Comparison of ENCODE assay signal across 26 cellular contexts in the genomic region with DNA sequence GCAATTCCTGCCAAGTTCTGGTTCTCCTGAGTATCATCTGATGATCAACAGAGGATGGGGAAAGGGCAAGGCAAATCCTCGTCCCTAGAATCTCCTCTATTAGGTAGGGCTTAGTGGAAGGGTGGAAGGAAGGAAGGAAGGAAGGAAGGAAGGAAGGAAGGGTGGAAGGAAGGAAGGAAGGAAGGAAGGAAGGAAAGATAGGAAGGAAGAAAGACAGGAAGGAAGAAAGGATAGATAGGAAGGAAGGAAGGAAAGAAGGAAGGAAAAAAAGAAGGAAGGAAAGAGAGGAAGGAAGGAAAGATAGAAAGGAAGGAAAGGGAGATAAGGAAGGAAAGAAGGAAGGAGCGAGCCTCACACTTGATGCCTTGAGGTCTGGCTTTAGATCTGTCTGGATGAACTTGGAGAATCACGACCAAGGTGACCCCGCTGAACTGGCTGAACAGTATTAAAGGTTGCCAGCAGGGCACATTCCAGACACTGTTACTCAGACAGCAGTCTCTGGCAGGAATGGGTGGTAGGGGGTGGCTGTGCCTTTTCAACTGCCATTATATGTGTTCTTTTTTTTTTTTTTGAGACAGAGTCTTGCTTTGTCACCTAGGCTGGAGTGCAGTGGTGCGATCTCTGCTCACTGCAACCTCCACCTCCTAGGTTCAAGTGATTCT. TPM values are rescaled to one million over a fixed set of nuclear protein-coding genes. Genes with fewer than 3 reads are reported as not detected.
A peak's percentile ranks its signal among the peaks of the same experiment; 100 is the strongest.
DNase-seq lines count a peak whose midpoint lies in the region; ATAC-seq and FAIRE-seq lines count a peak whose summit lies in the region.
"Had no signal": no experiment of that assay in that cellular context is flagged by ENCODE, and none has a peak within 500 bp of the region (broad histone marks: within the 10 kb centered on the region; RNA-seq: fewer than 3 reads in every experiment).

No MANE protein-coding gene starts in this region.

- no peaks in the 10 kb centered on the region for H3K36me3 ChIP-seq in BLaER1 treated with 17β-estradiol and CSF1 and Interleukin-3, amounts not matched to agents 10 nM and 100 nM
- no peaks in the 10 kb centered on the region for H3K36me3 ChIP-seq in mesendoderm (ENCODE audit: control insufficient read depth, insufficient read depth, low read length)
- H3K36me3 ChIP-seq: WERI-Rb-1 had no signal

- H3K4me3 Mint-ChIP-seq in activated T-helper 17 cell treated with anti-CD3 and anti-CD28 coated beads, Interleukin-2, amount 50 U/mL, for 72 hours, result no peak overlapping the region
- H3K4me3 Mint-ChIP-seq: activated CD4-positive, alpha-beta T cell treated with anti-CD3 and anti-CD28 coated beads, Interleukin-2, amount 10 ng/mL, durations not matched to agents 7 days and 5 days; activated naive CD4-positive, alpha-beta T cell treated with anti-CD3 and anti-CD28 coated beads, Interleukin-2, amount 50 U/mL, for 24 hours had no signal

- DNase-seq in HTR-8/SVneo (ENCODE audit: insufficient read length, low spot score) (peak; percentile 23), mesendoderm (peak; percentile 3), NCI-H1105 (lab: John Stamatoyannopoulos, UW) (no peak)
- DNase-seq: activated CD4-positive, alpha-beta T cell treated with anti-CD3 and anti-CD28 coated beads, Interleukin-2, amount 10 ng/mL, durations not matched to agents 7 days and 5 days; aorta; cerebellar nuclear complex; head of caudate nucleus; NCI-H1694 treated with DMSO at 0.1 percent for 48 hours; NCI-H2171 treated with DMSO at 0.1 percent for 48 hours; NCI-H524; occipital lobe; RPMI8226; small intestine; stimulated activated CD4-positive, alpha-beta T cell treated with anti-CD3 and anti-CD28 coated beads, Interleukin-2, amount 100 ng/mL, for 24 hours; T-helper 9 cell; WERI-Rb-1 had no signal

- H3K4ac ChIP-seq in mesendoderm (ENCODE audit: low read depth, low read length), result no peak overlapping the region

- WGBS in mesendoderm (ENCODE audit: extremely low coverage, insufficient coverage, low lambda C conversion rate), result no CpG with 5 or more reads among the region's 5 CpGs

- H2BK120ac ChIP-seq in mesendoderm (ENCODE audit: low read depth, low read length), result no peak overlapping the region

- H3K4me3 ChIP-seq in BLaER1 treated with 17β-estradiol and CSF1 and Interleukin-3, amounts not matched to agents 10 nM and 100 nM, result no peak overlapping the region
- H3K4me3 ChIP-seq in mesendoderm (ENCODE audit: low read length), result no peak overlapping the region

- no peak for FAIRE-seq in HTR-8/SVneo (lab: Jason Lieb, UNC)
- FAIRE-seq: G401.6, GM18507, H1, small intestine had no signal

- no peak overlapping the region for H3K18ac ChIP-seq in mesendoderm (ENCODE audit: low read length)

- no peak overlapping the region for H4K8ac ChIP-seq in mesendoderm (ENCODE audit: low read depth, low read length)

- no peak overlapping the region for H3K56ac ChIP-seq in mesendoderm (ENCODE audit: low read length)

- H4K5ac ChIP-seq in mesendoderm (ENCODE audit: low read length), result no peak overlapping the region

- no peaks in the 10 kb centered on the region for H3K4me1 Mint-ChIP-seq in activated T-helper 17 cell treated with anti-CD3 and anti-CD28 coated beads, Interleukin-2, amount 50 U/mL, for 72 hours

- H3K79me2 ChIP-seq in mesendoderm (ENCODE audit: control insufficient read depth, insufficient read depth, low read length), result no peaks in the 10 kb centered on the region

- no peaks in the 10 kb centered on the region for H3K36me3 Mint-ChIP-seq in activated T-helper 17 cell treated with anti-CD3 and anti-CD28 coated beads, Interleukin-2, amount 50 U/mL, for 72 hours (ENCODE audit: low read depth)

- H3K27me3 Mint-ChIP-seq in activated T-helper 17 cell treated with anti-CD3 and anti-CD28 coated beads, Interleukin-2, amount 50 U/mL, for 72 hours, result no peaks in the 10 kb centered on the region
- H3K27me3 Mint-ChIP-seq: activated naive CD4-positive, alpha-beta T cell treated with anti-CD3 and anti-CD28 coated beads, Interleukin-2, amount 50 U/mL, for 24 hours had no signal

- no peaks in the 10 kb centered on the region for H4K20me1 ChIP-seq in BLaER1 treated with 17β-estradiol and CSF1 and Interleukin-3, amounts not matched to agents 10 nM and 100 nM

- peak overlapping the region in 10 of 11 experiments; percentile 71 to 90 (median 80); a peak in 19 of 22 replicates for H3K4me2 ChIP-seq in BLaER1 treated with 17β-estradiol and CSF1 and Interleukin-3, amounts not matched to agents 10 nM and 100 nM
- no peak overlapping the region for H3K4me2 ChIP-seq in mesendoderm (ENCODE audit: low read length)

- no peak overlapping the region for H3K23ac ChIP-seq in mesendoderm (ENCODE audit: low read length)

- ATAC-seq in activated T-helper 17 cell treated with anti-CD3 and anti-CD28 coated beads, Interleukin-2, amount 50 U/mL, for 72 hours (replicated peaks), result no peak
- ATAC-seq in GM18873 (IDR thresholded peaks at IDR 0.05; ENCODE audit: low FRiP score, unreplicated experiment) (no peak), GM21515 (IDR thresholded peaks at IDR 0.05; ENCODE audit: unreplicated experiment) (no peak), HG02938 (IDR thresholded peaks at IDR 0.05; ENCODE audit: unreplicated experiment) (no peak)

- H2BK5ac ChIP-seq in mesendoderm (ENCODE audit: low read length), result no peak overlapping the region

- no peaks in the 10 kb centered on the region for H3K79me1 ChIP-seq in mesendoderm (ENCODE audit: low read length)

- peaks cover 19 to 83% (median 71%) of the 10 kb centered on the region in 10 experiments for H3K4me1 ChIP-seq in BLaER1 treated with 17β-estradiol and CSF1 and Interleukin-3, amounts not matched to agents 10 nM and 100 nM
- no peaks in the 10 kb centered on the region for H3K4me1 ChIP-seq in mesendoderm (ENCODE audit: control insufficient read depth, low read depth, low read length)

- H2BK15ac ChIP-seq in mesendoderm (replicated peaks; ENCODE audit: low read depth), result no peak overlapping the region

- H3K27ac Mint-ChIP-seq in activated T-helper 17 cell treated with anti-CD3 and anti-CD28 coated beads, Interleukin-2, amount 50 U/mL, for 72 hours, result peak overlapping the region; percentile 20
- H3K27ac Mint-ChIP-seq: activated CD4-positive, alpha-beta T cell treated with anti-CD3 and anti-CD28 coated beads, Interleukin-2, amount 10 ng/mL, durations not matched to agents 7 days and 5 days; activated naive CD4-positive, alpha-beta T cell treated with anti-CD3 and anti-CD28 coated beads, Interleukin-2, amount 50 U/mL, for 24 hours; activated T-helper 1 cell treated with anti-CD3 and anti-CD28 coated beads, Interleukin-12 subunit alpha, Interleukin-12 subunit beta, Interleukin-2, Interleukin-4 antibody, amounts not matched to agents 30 ng/mL and 10 ng/mL and 1 ng/mL, durations not matched to agents 14 hours and 24 hours and 36 hours had no signal

- H3K27ac ChIP-seq in BLaER1 treated with 17β-estradiol and CSF1 and Interleukin-3, amounts not matched to agents 10 nM and 100 nM, result peak overlapping the region in 6 of 11 experiments; percentile 67 to 88 (median 86); a peak in 12 of 22 replicates
- H3K27ac ChIP-seq in mesendoderm (ENCODE audit: low read depth, low read length), result no peak overlapping the region
- H3K27ac ChIP-seq: WERI-Rb-1 had no signal

- H3K9ac ChIP-seq in BLaER1 treated with 17β-estradiol and CSF1 and Interleukin-3, amounts not matched to agents 10 nM and 100 nM, result 0 out of 22 replicates have a peak overlapping the region, but pooled peaks of 2 of the 11 experiments have one; percentile 73 to 74
- no peak overlapping the region for H3K9ac ChIP-seq in mesendoderm (ENCODE audit: low read length)

- H3K9me3 ChIP-seq in BLaER1 treated with 17β-estradiol and CSF1 and Interleukin-3, amounts not matched to agents 10 nM and 100 nM (replicated peaks in 1 of 11), result no peaks in the 10 kb centered on the region

- no peak overlapping the region for H2AK5ac ChIP-seq in mesendoderm (ENCODE audit: low read length)

- H3K27me3 ChIP-seq in BLaER1 treated with 17β-estradiol and CSF1 and Interleukin-3, amounts not matched to agents 10 nM and 100 nM, result peaks cover 0 to 9% (median 0%) of the 10 kb centered on the region in 11 experiments; a peak in 1 of 22 replicates
- H3K27me3 ChIP-seq in mesendoderm (ENCODE audit: insufficient read depth, low read length, poor library complexity), result no peaks in the 10 kb centered on the region

- H3K9me3 Mint-ChIP-seq in activated T-helper 17 cell treated with anti-CD3 and anti-CD28 coated beads, Interleukin-2, amount 50 U/mL, for 72 hours, result no peaks in the 10 kb centered on the region
- H3K9me3 Mint-ChIP-seq: activated CD4-positive, alpha-beta T cell treated with anti-CD3 and anti-CD28 coated beads, Interleukin-2, amount 10 ng/mL, durations not matched to agents 7 days and 5 days; activated naive CD4-positive, alpha-beta T cell treated with anti-CD3 and anti-CD28 coated beads, Interleukin-2, amount 50 U/mL, for 24 hours; activated T-helper 1 cell treated with anti-CD3 and anti-CD28 coated beads, Interleukin-12 subunit alpha, Interleukin-12 subunit beta, Interleukin-2, Interleukin-4 antibody, amounts not matched to agents 30 ng/mL and 10 ng/mL and 1 ng/mL, durations not matched to agents 14 hours and 24 hours and 36 hours had no signal

RNA-seq across cellular contexts. Expression of a gene that starts 57.1 kb away (rescaled TPM):
- total RNA-seq in activated T-helper 17 cell treated with anti-CD3 and anti-CD28 coated beads, Interleukin-2, amount 50 U/mL, for 72 hours, result 1 to 10 TPM in 1 of 2 donors, under 1 TPM in 1; 0.22 to 1.2 TPM
- polyA plus RNA-seq in mesendoderm (2013, experiment 1 of 2), result 0.79 TPM
- polyA plus RNA-seq in mesendoderm (2013, experiment 2 of 2), result 0.85 TPM
